8 cellular contexts compared by ENCODE assay signal in the genomic region with DNA sequence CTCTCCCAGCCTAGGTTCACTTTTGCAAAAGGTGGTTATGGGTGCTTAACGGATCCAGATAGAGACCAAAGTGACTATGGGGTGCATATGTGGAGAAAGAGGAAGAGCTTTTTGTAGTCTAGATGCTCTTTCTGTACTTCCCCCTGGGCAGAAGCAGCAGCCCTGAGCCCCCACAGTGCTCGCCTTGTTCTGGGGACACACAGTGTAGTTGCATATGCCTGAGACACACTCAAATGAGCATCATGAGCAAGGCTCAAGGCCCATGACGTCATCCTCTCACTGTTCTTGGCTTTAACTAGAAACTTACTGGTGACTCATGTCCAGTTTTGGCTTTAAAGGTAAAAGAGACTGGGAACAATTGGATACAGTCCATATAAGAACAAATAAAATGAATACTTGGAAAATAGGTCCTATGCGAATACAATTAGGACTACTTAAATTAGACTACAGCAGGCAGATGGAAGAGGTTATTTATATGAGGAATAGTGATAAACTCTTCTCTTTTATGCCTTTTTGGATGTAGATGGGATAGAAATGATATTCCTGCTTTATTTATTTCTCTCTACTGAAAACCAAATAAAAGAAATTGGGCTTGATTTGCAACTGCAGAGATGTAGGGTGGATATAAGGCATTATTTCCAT. TPM values are rescaled to one million over a fixed set of nuclear protein-coding genes. Genes with fewer than 3 reads are reported as not detected.
DNase-seq lines count a peak whose midpoint lies in the region; ATAC-seq and TF ChIP-seq lines count a peak whose summit lies in the region.

No MANE protein-coding gene starts in this region.

- H3K4me3 ChIP-seq in gastroesophageal sphincter: no peak overlapping the region
- no peak overlapping the region for H3K4me3 ChIP-seq in skeletal muscle cell (ENCODE audit: low read depth, low read length)

- H3K36me3 ChIP-seq in gastroesophageal sphincter: no peaks in the 10 kb centered on the region

- H3K9me3 ChIP-seq in gastroesophageal sphincter: no peaks in the 10 kb centered on the region

- TF ChIP-seq EP300 in gastroesophageal sphincter (IDR thresholded peaks at IDR 0.05): no peak

- peak overlapping the region; percentile 75 to 90 (median 83) for H3K27ac ChIP-seq in gastroesophageal sphincter

- ATAC-seq in GM18517 (IDR thresholded peaks at IDR 0.05; ENCODE audit: unreplicated experiment) (peak; percentile 58), HG03064 (IDR thresholded peaks at IDR 0.05; ENCODE audit: low read depth, unreplicated experiment) (peak; percentile 46), SK-N-SH treated with all-trans-retinoic acid at 6 μM for 48 hours (peak; percentile 62), gastroesophageal sphincter (peak; percentile 96), HG02840 (IDR thresholded peaks at IDR 0.05; ENCODE audit: low FRiP score, unreplicated experiment) (no peak), HG03439 (IDR thresholded peaks at IDR 0.05; ENCODE audit: unreplicated experiment) (no peak)

- peak; percentile 98 for DNase-seq in skeletal muscle cell (ENCODE audit: low read depth)
- no peak for DNase-seq in DMS153 (lab: John Stamatoyannopoulos, UW)

- no peaks in the 10 kb centered on the region for H3K27me3 ChIP-seq in gastroesophageal sphincter

- WGBS in gastroesophageal sphincter (ENCODE audit: low coverage in 1 of 2), 2 donors: 0 to 38% methylated on average over 2 to 4 of the region's 4 CpGs

- TF ChIP-seq CTCF in gastroesophageal sphincter (IDR thresholded peaks at IDR 0.05): no peak

- H3K4me1 ChIP-seq in gastroesophageal sphincter: peaks cover 0 to 56% (median 30%) of the 10 kb centered on the region in 3 donors

- TF ChIP-seq POLR2A in gastroesophageal sphincter (IDR thresholded peaks at IDR 0.05): no peak

TF ChIP-seq in SK-N-SH treated with all-trans-retinoic acid at 6 μM for 48 hours, 23 proteins besides CTCF, POLR2A, EP300 and RAD21:
- TF ChIP-seq GLIS3 (CRISPR knock-in tag; IDR thresholded peaks at IDR 0.05) (no peak), ARNTL (CRISPR knock-in tag; IDR thresholded peaks at IDR 0.05; ENCODE audit: borderline replicate concordance, low read depth) (no peak), TCF4 (CRISPR knock-in tag; IDR thresholded peaks at IDR 0.05; ENCODE audit: borderline replicate concordance) (no peak), CSDC2 (CRISPR knock-in tag; IDR thresholded peaks at IDR 0.05) (peak; percentile 91; the same call in 1 of the 2 replicates), ISL1 (CRISPR knock-in tag; IDR thresholded peaks at IDR 0.05) (peak; percentile 27; the same call in 1 of the 2 replicates), SNAI2 (CRISPR knock-in tag; IDR thresholded peaks at IDR 0.05) (peak; percentile 88)
- TF ChIP-seq, protein P1, sequence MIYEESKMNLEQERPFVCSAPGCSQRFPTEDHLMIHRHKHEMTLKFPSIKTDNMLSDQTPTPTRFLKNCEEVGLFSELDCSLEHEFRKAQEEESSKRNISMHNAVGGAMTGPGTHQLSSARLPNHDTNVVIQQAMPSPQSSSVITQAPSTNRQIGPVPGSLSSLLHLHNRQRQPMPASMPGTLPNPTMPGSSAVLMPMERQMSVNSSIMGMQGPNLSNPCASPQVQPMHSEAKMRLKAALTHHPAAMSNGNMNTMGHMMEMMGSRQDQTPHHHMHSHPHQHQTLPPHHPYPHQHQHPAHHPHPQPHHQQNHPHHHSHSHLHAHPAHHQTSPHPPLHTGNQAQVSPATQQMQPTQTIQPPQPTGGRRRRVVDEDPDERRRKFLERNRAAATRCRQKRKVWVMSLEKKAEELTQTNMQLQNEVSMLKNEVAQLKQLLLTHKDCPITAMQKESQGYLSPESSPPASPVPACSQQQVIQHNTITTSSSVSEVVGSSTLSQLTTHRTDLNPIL (CRISPR knock-in tag; IDR thresholded peaks at IDR 0.05; ENCODE audit: low read depth): peak; percentile 83

RNA-seq across cellular contexts. Expression of a gene that starts 20.1 kb away (rescaled TPM):
- total RNA-seq in gastroesophageal sphincter: 10 to 100 TPM; 19.5 to 34.9 (median 27.4) TPM

RNA-seq across cellular contexts. Expression of a gene that starts 33.3 kb away (rescaled TPM):
- total RNA-seq in gastroesophageal sphincter: 100 to 1,000 TPM in 1 of 4 donors, 10 to 100 TPM in 3; 37.3 to 120 (median 51.5) TPM

RNA-seq across cellular contexts. Expression of a gene that starts 52.9 kb away (rescaled TPM):
- total RNA-seq in gastroesophageal sphincter: 10 to 100 TPM in 2 of 4 donors, 1 to 10 TPM in 2; 1.3 to 12.9 (median 7.6) TPM

Comparison
In these comparisons a context has a peak if more than half of its experiments do, and no peak if none do; other contexts are left out.
1. ATAC-seq: peak in GM18517 (single experiment), HG03064 (single experiment), SK-N-SH treated with all-trans-retinoic acid at 6 μM for 48 hours (single experiment) and gastroesophageal sphincter (single experiment); none in HG02840 (single experiment) and HG03439 (single experiment).